Comparison of ENCODE assay signal across 1 cellular context in genomic region chr17:74992223-74992622, GRCh38.
TF ChIP-seq lines count a peak whose summit lies in the region.

No MANE protein-coding gene starts in this region.

TF ChIP-seq in HEK293, 187 proteins besides CTCF, POLR2A, EP300 and RAD21 (continued from another document):
- TF ChIP-seq ELK4 (IDR thresholded peaks at IDR 0.05; ENCODE audit: borderline replicate concordance, low read depth, low read length) (no peak), ZNF311 (tag by site-specific recombination; IDR thresholded peaks at IDR 0.05; ENCODE audit: borderline replicate concordance) (no peak), ZNF121 (tag by site-specific recombination; IDR thresholded peaks at IDR 0.05) (no peak)
TF ChIP-seq in HEK293: peak in this region for 2.
